22 cellular contexts compared by ENCODE assay signal in genomic region chr12:13093850-13094225, GRCh38. TPM values are rescaled to one million over a fixed set of nuclear protein-coding genes. Genes with fewer than 3 reads are reported as not detected.
DNase-seq lines count a peak whose midpoint lies in the region; ATAC-seq and TF ChIP-seq lines count a peak whose summit lies in the region.
"Had no signal": no experiment of that assay in that cellular context is flagged by ENCODE, and none has a peak within 500 bp of the region (broad histone marks: within the 10 kb centered on the region; RNA-seq: fewer than 3 reads in every experiment).

No MANE protein-coding gene starts in this region.

- DNase-seq in A172 (ENCODE audit: low spot score) (peak; percentile 33), HEK293T (ENCODE audit: extremely low spot score) (no peak), SK-N-SH (no peak), fibroblast of villous mesenchyme (ENCODE audit: low read depth) (peak; percentile 41), GM10266 (ENCODE audit: extremely low spot score) (no peak), mucosa of gallbladder (ENCODE audit: low spot score) (no peak), RPMI8226 (no peak)
- DNase-seq: activated CD8-positive, alpha-beta T cell treated with anti-CD3 and anti-CD28 coated beads for 36 hours; Caco-2; esophagus squamous epithelium; H9; naive thymus-derived CD4-positive, alpha-beta T cell; NCI-H1694 treated with DMSO at 0.1 percent for 48 hours; NCI-H748 treated with DMSO at 0.1 percent for 48 hours; Right ventricle myocardium superior; stimulated activated CD4-positive, alpha-beta T cell treated with anti-CD3 and anti-CD28 coated beads, Interleukin-2, amount 100 ng/mL, for 24 hours; stimulated activated CD8-positive, alpha-beta memory T cell treated with anti-CD3 and anti-CD28 coated beads, Interleukin-4, amount 100 ng/mL, for 48 hours had no signal

- H3K79me2 ChIP-seq in SK-N-SH (ENCODE audit: insufficient read depth): no peaks in the 10 kb centered on the region

- no peak for TF ChIP-seq RAD21 in SK-N-SH (IDR thresholded peaks at IDR 0.05; ENCODE audit: low read length)

- H3K9ac ChIP-seq in SK-N-SH: peak overlapping the region; percentile 40; the same call in 1 of the 2 replicates

- POLR2A ChIA-PET in HEK293T (lab: Yijun Ruan, JAX): no interaction called here
- POLR2A ChIA-PET in SK-N-SH (lab: Yijun Ruan, JAX): no interaction called here

- H3K9me3 ChIP-seq in SK-N-SH: no peaks in the 10 kb centered on the region
- H3K9me3 ChIP-seq: adrenal gland, Caco-2, esophagus squamous epithelium had no signal

- peaks cover 25% of the 10 kb centered on the region for H3F3A ChIP-seq in SK-N-SH (replicated peaks; ENCODE audit: insufficient read depth)

- H3K27ac ChIP-seq in SK-N-SH (ENCODE audit: low read depth in 2 of 2, low read length in 1 of 2): peak overlapping the region; percentile 24 to 75; a peak in 3 of 4 replicates
- H3K27ac ChIP-seq: adrenal gland, coronary artery, esophagus squamous epithelium had no signal

- H3K36me3 ChIP-seq in SK-N-SH (replicated peaks in 1 of 2; ENCODE audit: control insufficient read depth in 1 of 2, insufficient read depth in 2 of 2, low read length in 1 of 2): no peaks in the 10 kb centered on the region
- H3K36me3 ChIP-seq: adrenal gland, esophagus squamous epithelium had no signal

- no peak for TF ChIP-seq CTCF in SK-N-SH (IDR thresholded peaks at IDR 0.05)
- no peak for TF ChIP-seq CTCF in fibroblast of villous mesenchyme (IDR thresholded peaks at IDR 0.05; ENCODE audit: insufficient read depth, low read depth, low read length)
- no peak for TF ChIP-seq CTCF in GM10266 (IDR thresholded peaks at IDR 0.05; ENCODE audit: control insufficient read depth, insufficient read depth, low read depth, missing control alignments)

- peak overlapping the region; percentile 78; the same call in 1 of the 2 replicates for H2AFZ ChIP-seq in SK-N-SH (ENCODE audit: low read depth)

- peaks cover 0 to 42% of the 10 kb centered on the region in 2 experiments; a peak in 3 of 4 replicates for H3K4me1 ChIP-seq in SK-N-SH (ENCODE audit: control insufficient read depth in 1 of 2, insufficient read depth in 2 of 2, low read depth in 1 of 2, low read length in 1 of 2)

- no peak for ATAC-seq in HG02763 (IDR thresholded peaks at IDR 0.05; ENCODE audit: unreplicated experiment)
- ATAC-seq: activated CD8-positive, alpha-beta T cell treated with anti-CD3 and anti-CD28 coated beads for 36 hours; naive thymus-derived CD4-positive, alpha-beta T cell had no signal

- no peaks in the 10 kb centered on the region for H3K9me2 ChIP-seq in SK-N-SH

- H3K4me3 ChIP-seq in SK-N-SH (ENCODE audit: low read depth in 2 of 2, low read length in 1 of 2) (no peak overlapping the region), fibroblast of villous mesenchyme (ENCODE audit: low read depth, low read length) (no peak overlapping the region)
- H3K4me3 ChIP-seq: adrenal gland, coronary artery, esophagus squamous epithelium had no signal

- WGBS in SK-N-SH (ENCODE audit: low lambda C conversion rate): 62% methylated on average over 2 of the region's 2 CpGs

- H4K20me1 ChIP-seq in SK-N-SH (ENCODE audit: insufficient read depth): no peaks in the 10 kb centered on the region

- CTCF ChIA-PET in HEK293T (lab: Yijun Ruan, JAX): interaction anchor here (0.8 to 2.0 kb wide), 3 partner anchors 114 to 357 kb away, joined by 3 to 8 read pairs (median 4); no protein-coding TSS in a partner anchor
- CTCF ChIA-PET in SK-N-SH (lab: Yijun Ruan, JAX): interaction anchor here (1.6 kb wide), 1 partner anchor 118 kb away, joined by 9 read pairs; no protein-coding TSS in a partner anchor

- H3K4me2 ChIP-seq in SK-N-SH: peak overlapping the region; percentile 60; the same call in 1 of the 2 replicates

- H3K27me3 ChIP-seq in SK-N-SH (ENCODE audit: insufficient read depth): no peaks in the 10 kb centered on the region
- H3K27me3 ChIP-seq: esophagus squamous epithelium had no signal

- TF ChIP-seq EP300 in SK-N-SH (IDR thresholded peaks at IDR 0.05; ENCODE audit: borderline replicate concordance in 1 of 2, low read depth in 1 of 2, low read length in 1 of 2): no peak

TF ChIP-seq in HEK293T, 16 proteins besides CTCF, POLR2A, EP300 and RAD21:
- TF ChIP-seq FOXA1 (IDR thresholded peaks at IDR 0.05): no peak
- TF ChIP-seq L3MBTL2 (conservative IDR thresholded peaks at IDR 0.05): no peak
- TF ChIP-seq PKNOX1 (IDR thresholded peaks at IDR 0.05): peak; percentile 68; the same call in 1 of the 2 replicates
- no peak for TF ChIP-seq LEF1 (IDR thresholded peaks at IDR 0.05; ENCODE audit: borderline replicate concordance)
- peak; percentile 24; the same call in 1 of the 2 replicates for TF ChIP-seq CTBP1 (IDR thresholded peaks at IDR 0.05; ENCODE audit: borderline replicate concordance)
- no peak for TF ChIP-seq SP1 (IDR thresholded peaks at IDR 0.05)
- no peak for TF ChIP-seq TARDBP (IDR thresholded peaks at IDR 0.05)
TF ChIP-seq in HEK293T: peak in this region for 2.

TF ChIP-seq in SK-N-SH, 30 proteins besides CTCF, POLR2A, EP300 and RAD21:
- no peak for TF ChIP-seq FOSL2 (IDR thresholded peaks at IDR 0.05; ENCODE audit: borderline replicate concordance, low read depth)
- TF ChIP-seq EZH2phosphoT487 (IDR thresholded peaks at IDR 0.05; ENCODE audit: borderline replicate concordance, low read depth): no peak
- peak; percentile 25; the same call in 1 of the 2 replicates for TF ChIP-seq PBX3 (IDR thresholded peaks at IDR 0.05)
- TF ChIP-seq RFX5 (IDR thresholded peaks at IDR 0.05; ENCODE audit: low read length): no peak
- TF ChIP-seq NRF1 (IDR thresholded peaks at IDR 0.05; ENCODE audit: low read depth, low read length): no peak

RNA-seq across cellular contexts. Expression of gene GSG1, which starts 9.6 kb away (rescaled TPM):
- total RNA-seq in A172 (2014; rRNA removed; shearing (Covaris generic)): 1.6 and 2.6 TPM in 2 replicates
- 0.39 and 0.68 TPM in 2 replicates for polyA plus RNA-seq in SK-N-SH (2012; rRNA removed)
- 0.49 and 0.93 TPM in 2 replicates for polyA plus RNA-seq in SK-N-SH (2012; cell fraction: cytosol; rRNA removed)
- polyA plus RNA-seq in SK-N-SH (2012; cell fraction: nucleus; rRNA removed): 0.47 and 0.63 TPM in 2 replicates
- total RNA-seq in fibroblast of villous mesenchyme (0.32 and 11.2 TPM in 2 replicates), mucosa of gallbladder (0.83 TPM)
- total RNA-seq: activated CD8-positive, alpha-beta T cell treated with anti-CD3 and anti-CD28 coated beads for 36 hours; activated T-helper 1 cell treated with anti-CD3 and anti-CD28 coated beads, Interleukin-12 subunit alpha, Interleukin-12 subunit beta, Interleukin-2, Interleukin-4 antibody, amounts not matched to agents 30 ng/mL and 10 ng/mL and 1 ng/mL, durations not matched to agents 14 hours and 24 hours and 36 hours; adrenal gland; Caco-2; esophagus squamous epithelium; naive thymus-derived CD4-positive, alpha-beta T cell; Right ventricle myocardium superior had no signal
- polyA plus RNA-seq: adrenal gland; naive thymus-derived CD4-positive, alpha-beta T cell; urinary bladder had no signal

RNA-seq across cellular contexts. Expression of gene FAM234B, which starts 49.7 kb away (rescaled TPM):
- total RNA-seq in A172 (2014; rRNA removed; shearing (Covaris generic)): 2.3 and 4.3 TPM in 2 replicates
- 3.7 and 4.9 TPM in 2 replicates for polyA plus RNA-seq in SK-N-SH (2012; rRNA removed)
- polyA plus RNA-seq in SK-N-SH (2012; cell fraction: cytosol; rRNA removed): 3.1 and 3.8 TPM in 2 replicates
- polyA plus RNA-seq in SK-N-SH (2012; cell fraction: nucleus; rRNA removed): 2.2 and 3.4 TPM in 2 replicates
- total RNA-seq in fibroblast of villous mesenchyme (5.8 and 10.8 TPM in 2 replicates), mucosa of gallbladder (6.6 TPM)

Comparison
In these comparisons a context has a peak if more than half of its experiments do, and no peak if none do; other contexts are left out.
1. DNase-seq: peak in A172 (single experiment) and fibroblast of villous mesenchyme (single experiment); none in HEK293T (single experiment), SK-N-SH (single experiment), GM10266 (single experiment), mucosa of gallbladder (single experiment) and RPMI8226 (single experiment).